ENCODE assay signal across 15 cellular contexts in genomic region chr2:68753318-68753717, GRCh38. TPM values are rescaled to one million over a fixed set of nuclear protein-coding genes. Genes with fewer than 3 reads are reported as not detected.
DNase-seq lines count a peak whose midpoint lies in the region; ATAC-seq lines count a peak whose summit lies in the region.
"Had no signal": no experiment of that assay in that cellular context is flagged by ENCODE, and none has a peak within 500 bp of the region (broad histone marks: within the 10 kb centered on the region; RNA-seq: fewer than 3 reads in every experiment).

No MANE protein-coding gene starts in this region.

- CTCF ChIA-PET in activated CD8-positive, alpha-beta memory T cell treated with anti-CD3 and anti-CD28 coated beads, Interleukin-2, amount 10 ng/mL, durations not matched to agents 7 days and 5 days (lab: Charles Lee): interaction anchor here (0.8 to 9.3 kb wide), 14 partner anchors 10 to 289 kb away, joined by 3 to 117 read pairs (median 11); partner anchors contain the start of gene ARHGAP25

- intact Hi-C loops in dendritic cell treated with granulocyte-macrophage colony-stimulating factor and Interleukin-4, amounts not matched to agents 40 ng/mL and 50 ng/mL, for 4 days (cut with micrococcal nuclease): loop anchor here (2.0 to 5.0 kb wide), 3 partner anchors 46 to 174 kb away; no protein-coding TSS in a partner anchor

- H3K36me3 Mint-ChIP-seq in activated CD8-positive, alpha-beta memory T cell treated with anti-CD3 and anti-CD28 coated beads, Interleukin-2, amount 10 ng/mL, durations not matched to agents 7 days and 5 days: peaks cover 46% of the 10 kb centered on the region
- H3K36me3 Mint-ChIP-seq in T-helper 2 cell treated with Interferon-gamma antibody and Interleukin-4, amounts not matched to agents 5 μg/mL and 100 μg/mL, for 36 hours (ENCODE audit: low read depth): peaks cover 58% of the 10 kb centered on the region
- peaks cover 88% of the 10 kb centered on the region for H3K36me3 Mint-ChIP-seq in dendritic cell treated with granulocyte-macrophage colony-stimulating factor and Interleukin-4, amounts not matched to agents 40 ng/mL and 50 ng/mL, for 4 days (ENCODE audit: low read depth)
- H3K36me3 Mint-ChIP-seq in stimulated activated effector memory CD8-positive, alpha-beta T cell treated with anti-CD3 and anti-CD28 coated beads, Interleukin-12 subunit alpha, Interleukin-12 subunit beta, amount 100 ng/mL, for 72 hours: peaks cover 54% of the 10 kb centered on the region

- H3K27me3 Mint-ChIP-seq in activated CD8-positive, alpha-beta memory T cell treated with anti-CD3 and anti-CD28 coated beads, Interleukin-2, amount 10 ng/mL, durations not matched to agents 7 days and 5 days: no peaks in the 10 kb centered on the region
- no peaks in the 10 kb centered on the region for H3K27me3 Mint-ChIP-seq in T-helper 2 cell treated with Interferon-gamma antibody and Interleukin-4, amounts not matched to agents 5 μg/mL and 100 μg/mL, for 36 hours (ENCODE audit: low read depth)
- no peaks in the 10 kb centered on the region for H3K27me3 Mint-ChIP-seq in dendritic cell treated with granulocyte-macrophage colony-stimulating factor and Interleukin-4, amounts not matched to agents 40 ng/mL and 50 ng/mL, for 4 days

- DNase-seq in activated CD8-positive, alpha-beta memory T cell treated with anti-CD3 and anti-CD28 coated beads, Interleukin-2, amount 10 ng/mL, durations not matched to agents 7 days and 5 days: peak; percentile 44
- DNase-seq in activated CD8-positive, alpha-beta memory T cell treated with anti-CD3 and anti-CD28 coated beads, Interleukin-2, amount 50 U/mL, for 4 hours: no peak
- no peak for DNase-seq in T-helper 2 cell treated with Interferon-gamma antibody and Interleukin-4, amounts not matched to agents 5 μg/mL and 100 μg/mL, for 36 hours (ENCODE audit: low spot score)
- peak in 1 of 2 donors; percentile 45 for DNase-seq in stimulated activated effector memory CD8-positive, alpha-beta T cell treated with anti-CD3 and anti-CD28 coated beads, Interleukin-12 subunit alpha, Interleukin-12 subunit beta, amount 100 ng/mL, for 72 hours (ENCODE audit: low spot score in 2 of 2)
- no peak for DNase-seq in COLO829 (ENCODE audit: low spot score)
- DNase-seq: activated CD8-positive, alpha-beta memory T cell treated with anti-CD3 and anti-CD28 coated beads for 24 hours; glutamatergic neuron; Kasumi-1; NCI-H1105; NCI-H82; transverse colon had no signal

- H3K4me3 Mint-ChIP-seq in activated CD8-positive, alpha-beta memory T cell treated with anti-CD3 and anti-CD28 coated beads, Interleukin-2, amount 10 ng/mL, durations not matched to agents 7 days and 5 days: peak overlapping the region; percentile 21
- H3K4me3 Mint-ChIP-seq in T-helper 2 cell treated with Interferon-gamma antibody and Interleukin-4, amounts not matched to agents 5 μg/mL and 100 μg/mL, for 36 hours: peak overlapping the region; percentile 73
- H3K4me3 Mint-ChIP-seq in dendritic cell treated with granulocyte-macrophage colony-stimulating factor and Interleukin-4, amounts not matched to agents 40 ng/mL and 50 ng/mL, for 4 days: no peak overlapping the region
- peak overlapping the region; percentile 63 for H3K4me3 Mint-ChIP-seq in stimulated activated effector memory CD8-positive, alpha-beta T cell treated with anti-CD3 and anti-CD28 coated beads, Interleukin-12 subunit alpha, Interleukin-12 subunit beta, amount 100 ng/mL, for 72 hours

- H3K4me1 Mint-ChIP-seq in activated CD8-positive, alpha-beta memory T cell treated with anti-CD3 and anti-CD28 coated beads, Interleukin-2, amount 10 ng/mL, durations not matched to agents 7 days and 5 days: peaks cover 84% of the 10 kb centered on the region
- H3K4me1 Mint-ChIP-seq in T-helper 2 cell treated with Interferon-gamma antibody and Interleukin-4, amounts not matched to agents 5 μg/mL and 100 μg/mL, for 36 hours (ENCODE audit: low read depth): peaks cover 70% of the 10 kb centered on the region
- H3K4me1 Mint-ChIP-seq in dendritic cell treated with granulocyte-macrophage colony-stimulating factor and Interleukin-4, amounts not matched to agents 40 ng/mL and 50 ng/mL, for 4 days (ENCODE audit: low read depth): peaks cover 76% of the 10 kb centered on the region
- peaks cover 78% of the 10 kb centered on the region for H3K4me1 Mint-ChIP-seq in stimulated activated effector memory CD8-positive, alpha-beta T cell treated with anti-CD3 and anti-CD28 coated beads, Interleukin-12 subunit alpha, Interleukin-12 subunit beta, amount 100 ng/mL, for 72 hours

- peak overlapping the region; percentile 74 for H3K27ac Mint-ChIP-seq in activated CD8-positive, alpha-beta memory T cell treated with anti-CD3 and anti-CD28 coated beads, Interleukin-2, amount 10 ng/mL, durations not matched to agents 7 days and 5 days
- peak overlapping the region; percentile 60 for H3K27ac Mint-ChIP-seq in T-helper 2 cell treated with Interferon-gamma antibody and Interleukin-4, amounts not matched to agents 5 μg/mL and 100 μg/mL, for 36 hours
- peak overlapping the region; percentile 44 for H3K27ac Mint-ChIP-seq in dendritic cell treated with granulocyte-macrophage colony-stimulating factor and Interleukin-4, amounts not matched to agents 40 ng/mL and 50 ng/mL, for 4 days
- H3K27ac Mint-ChIP-seq in stimulated activated effector memory CD8-positive, alpha-beta T cell treated with anti-CD3 and anti-CD28 coated beads, Interleukin-12 subunit alpha, Interleukin-12 subunit beta, amount 100 ng/mL, for 72 hours: peak overlapping the region; percentile 41

- ATAC-seq in activated CD8-positive, alpha-beta memory T cell treated with anti-CD3 and anti-CD28 coated beads, Interleukin-2, amount 10 ng/mL, durations not matched to agents 7 days and 5 days: peak; percentile 30
- ATAC-seq in stimulated activated effector memory CD8-positive, alpha-beta T cell treated with anti-CD3 and anti-CD28 coated beads, Interleukin-12 subunit alpha, Interleukin-12 subunit beta, amount 100 ng/mL, for 72 hours: peak; percentile 52
- ATAC-seq in HG02623 (IDR thresholded peaks at IDR 0.05; ENCODE audit: unreplicated experiment) (no peak), HG03139 (IDR thresholded peaks at IDR 0.05; ENCODE audit: unreplicated experiment) (no peak)
- ATAC-seq: A549 had no signal

- H3K9me3 Mint-ChIP-seq in activated CD8-positive, alpha-beta memory T cell treated with anti-CD3 and anti-CD28 coated beads, Interleukin-2, amount 10 ng/mL, durations not matched to agents 7 days and 5 days (ENCODE audit: low read depth): peaks cover 3% of the 10 kb centered on the region
- peaks cover 10% of the 10 kb centered on the region for H3K9me3 Mint-ChIP-seq in T-helper 2 cell treated with Interferon-gamma antibody and Interleukin-4, amounts not matched to agents 5 μg/mL and 100 μg/mL, for 36 hours
- no peaks in the 10 kb centered on the region for H3K9me3 Mint-ChIP-seq in dendritic cell treated with granulocyte-macrophage colony-stimulating factor and Interleukin-4, amounts not matched to agents 40 ng/mL and 50 ng/mL, for 4 days
- peaks cover 7% of the 10 kb centered on the region for H3K9me3 Mint-ChIP-seq in stimulated activated effector memory CD8-positive, alpha-beta T cell treated with anti-CD3 and anti-CD28 coated beads, Interleukin-12 subunit alpha, Interleukin-12 subunit beta, amount 100 ng/mL, for 72 hours

RNA-seq across cellular contexts. Expression of gene ARHGAP25, which starts 18.7 kb away (rescaled TPM):
- 100 to 1,000 TPM in 1 of 2 experiments, 10 to 100 TPM in 1; 90.2 to 126 TPM for total RNA-seq in activated CD8-positive, alpha-beta memory T cell treated with anti-CD3 and anti-CD28 coated beads, Interleukin-2, amount 10 ng/mL, durations not matched to agents 7 days and 5 days

Comparison
In these comparisons a context has a peak if more than half of its experiments do, and no peak if none do; other contexts are left out.
1. ATAC-seq: peak in activated CD8-positive, alpha-beta memory T cell treated with anti-CD3 and anti-CD28 coated beads, Interleukin-2, amount 10 ng/mL, durations not matched to agents 7 days and 5 days (single experiment) and stimulated activated effector memory CD8-positive, alpha-beta T cell treated with anti-CD3 and anti-CD28 coated beads, Interleukin-12 subunit alpha, Interleukin-12 subunit beta, amount 100 ng/mL, for 72 hours (single experiment); none in HG02623 (single experiment) and HG03139 (single experiment).
2. Peak in every context shown above with its lines, with median percentiles within 50 percentile points of each other: H3K27ac Mint-ChIP-seq.